In the genomic region with DNA sequence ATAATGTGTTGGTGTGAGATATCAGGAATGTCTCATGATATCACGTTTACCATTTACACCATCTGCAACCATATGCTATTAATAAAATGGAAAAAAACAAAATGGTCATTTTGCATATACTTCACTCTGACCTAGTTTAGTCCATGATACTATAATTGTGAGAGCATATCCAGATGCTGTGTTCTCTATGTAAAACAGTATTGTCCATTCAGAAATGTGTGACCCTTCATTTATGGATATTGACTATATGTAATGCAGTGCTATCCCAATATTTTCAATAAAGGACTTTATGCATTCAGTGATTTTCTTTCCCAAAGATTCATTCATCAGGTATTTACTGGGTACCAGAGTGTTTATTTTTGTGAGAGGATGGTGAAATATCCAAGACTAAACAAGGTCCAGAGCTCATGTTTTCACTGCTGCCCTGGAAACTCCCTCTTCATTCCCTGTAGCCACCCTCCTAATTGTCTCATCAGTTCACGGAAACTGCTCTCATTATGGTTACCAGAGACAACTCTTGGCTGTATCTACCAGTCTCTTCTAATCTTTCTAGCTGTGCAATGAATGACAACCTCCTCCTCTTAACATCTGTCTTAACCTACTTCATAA, we compare ENCODE assay signal across 27 cellular contexts. TPM values are rescaled to one million over a fixed set of nuclear protein-coding genes. Genes with fewer than 3 reads are reported as not detected.
DNase-seq lines count a peak whose midpoint lies in the region; ATAC-seq and TF ChIP-seq lines count a peak whose summit lies in the region.
"Had no signal": no experiment of that assay in that cellular context is flagged by ENCODE, and none has a peak within 500 bp of the region (broad histone marks: within the 10 kb centered on the region; RNA-seq: fewer than 3 reads in every experiment).

No MANE protein-coding gene starts in this region.

- no peak for ATAC-seq in natural killer cell treated with Interleukin-12 subunit alpha and Interleukin-12 subunit beta and Interleukin-15 and Interleukin-18, amount 100 ng/mL, for 72 hours
- no peak for ATAC-seq in natural killer cell
- ATAC-seq in foreskin keratinocyte, result peak; percentile 44
- ATAC-seq in GM21576 (IDR thresholded peaks at IDR 0.05; ENCODE audit: unreplicated experiment), result no peak
- ATAC-seq: CD8-positive, alpha-beta T cell; T-cell; upper lobe of right lung had no signal

- no peaks in the 10 kb centered on the region for H3K27me3 Mint-ChIP-seq in natural killer cell treated with Interleukin-12 subunit alpha and Interleukin-12 subunit beta and Interleukin-15 and Interleukin-18, amount 100 ng/mL, for 72 hours
- H3K27me3 Mint-ChIP-seq in natural killer cell (ENCODE audit: low read depth in 2 of 2), result no peaks in the 10 kb centered on the region
- H3K27me3 Mint-ChIP-seq: T-cell had no signal

- TF ChIP-seq CTCF in natural killer cell (IDR thresholded peaks at IDR 0.05) (no peak), foreskin keratinocyte (conservative IDR thresholded peaks at IDR 0.05) (no peak)

- H3K4me1 Mint-ChIP-seq in natural killer cell treated with Interleukin-12 subunit alpha and Interleukin-12 subunit beta and Interleukin-15 and Interleukin-18, amount 100 ng/mL, for 72 hours (ENCODE audit: low read depth in 2 of 2), result peaks cover 16 to 18% of the 10 kb centered on the region in 2 donors
- no peaks in the 10 kb centered on the region for H3K4me1 Mint-ChIP-seq in natural killer cell
- H3K4me1 Mint-ChIP-seq: T-cell had no signal

- H3K36me3 ChIP-seq in SJSA1, result no peaks in the 10 kb centered on the region
- H3K36me3 ChIP-seq: colonic mucosa had no signal

- H3K4me3 ChIP-seq in SJSA1, result no peak overlapping the region
- H3K4me3 ChIP-seq: breast epithelium, colonic mucosa, esophagus squamous epithelium, PC-9, upper lobe of right lung had no signal

- intact Hi-C loops in natural killer cell (cut with micrococcal nuclease), result no loop called here

- H3K27me3 ChIP-seq in SJSA1 (replicated peaks) (no peaks in the 10 kb centered on the region), foreskin keratinocyte (no peaks in the 10 kb centered on the region)
- H3K27me3 ChIP-seq: breast epithelium, colonic mucosa, esophagus squamous epithelium, upper lobe of right lung had no signal

- H3K9me3 ChIP-seq in SJSA1 (replicated peaks), result no peaks in the 10 kb centered on the region
- H3K9me3 ChIP-seq: breast epithelium, colonic mucosa, esophagus squamous epithelium, upper lobe of right lung had no signal

- H3K4me3 Mint-ChIP-seq in natural killer cell treated with Interleukin-12 subunit alpha and Interleukin-12 subunit beta and Interleukin-15 and Interleukin-18, amount 100 ng/mL, for 72 hours, result no peak overlapping the region
- no peak overlapping the region for H3K4me3 Mint-ChIP-seq in natural killer cell
- H3K4me3 Mint-ChIP-seq: CD8-positive, alpha-beta T cell; nephron progenitor cell; T-cell had no signal

- H3K4me1 ChIP-seq in SJSA1 (replicated peaks) (peaks cover 16% of the 10 kb centered on the region), foreskin keratinocyte (no peaks in the 10 kb centered on the region)
- H3K4me1 ChIP-seq: breast epithelium, colonic mucosa, upper lobe of right lung had no signal

- DNase-seq in natural killer cell treated with Interleukin-12 subunit alpha and Interleukin-12 subunit beta and Interleukin-15 and Interleukin-18, amount 100 ng/mL, for 72 hours (ENCODE audit: low spot score), result no peak
- DNase-seq in natural killer cell, result no peak
- no peak for DNase-seq in SJSA1 (ENCODE audit: low read depth in 1 of 2, low spot score in 2 of 2)
- DNase-seq in foreskin keratinocyte, result no peak
- no peak for DNase-seq in NCI-H446 (lab: John Stamatoyannopoulos, UW)
- no peak for DNase-seq in NCI-H2227 (lab: John Stamatoyannopoulos, UW; ENCODE audit: unreplicated experiment)
- no peak for DNase-seq in NCI-H774 (lab: John Stamatoyannopoulos, UW)
- DNase-seq: activated CD4-positive, alpha-beta T cell treated with anti-CD3 and anti-CD28 coated beads for 48 hours; activated CD8-positive, alpha-beta memory T cell treated with anti-CD3 and anti-CD28 coated beads, Interleukin-2, amount 50 U/mL, for 48 hours; activated effector memory CD4-positive, alpha-beta T cell treated with anti-CD3 and anti-CD28 coated beads, Interleukin-2, amount 50 U/mL, for 16 hours; CD8-positive, alpha-beta T cell; colonic mucosa; DMS153; esophagus squamous epithelium; glutamatergic neuron; KG1; midbrain; NCI-H187; NCI-H226; nephron progenitor cell; PC-9; SIG-M5; substantia nigra; T-cell; upper lobe of right lung had no signal

- peak overlapping the region; percentile 29; the same call in 1 of the 2 replicates for H3K27ac ChIP-seq in SJSA1
- no peak overlapping the region for H3K27ac ChIP-seq in foreskin keratinocyte
- H3K27ac ChIP-seq: breast epithelium, colonic mucosa, esophagus squamous epithelium, PC-9, upper lobe of right lung had no signal

- peaks cover 29% of the 10 kb centered on the region for H3K36me3 Mint-ChIP-seq in natural killer cell treated with Interleukin-12 subunit alpha and Interleukin-12 subunit beta and Interleukin-15 and Interleukin-18, amount 100 ng/mL, for 72 hours
- peaks cover 12% of the 10 kb centered on the region for H3K36me3 Mint-ChIP-seq in natural killer cell

- no peaks in the 10 kb centered on the region for H3K9me3 Mint-ChIP-seq in natural killer cell treated with Interleukin-12 subunit alpha and Interleukin-12 subunit beta and Interleukin-15 and Interleukin-18, amount 100 ng/mL, for 72 hours
- no peaks in the 10 kb centered on the region for H3K9me3 Mint-ChIP-seq in natural killer cell
- H3K9me3 Mint-ChIP-seq: CD8-positive, alpha-beta T cell had no signal

- peak overlapping the region; percentile 83 to 94 for H3K27ac Mint-ChIP-seq in natural killer cell treated with Interleukin-12 subunit alpha and Interleukin-12 subunit beta and Interleukin-15 and Interleukin-18, amount 100 ng/mL, for 72 hours
- H3K27ac Mint-ChIP-seq in natural killer cell, result no peak overlapping the region
- H3K27ac Mint-ChIP-seq: CD8-positive, alpha-beta T cell; nephron progenitor cell; T-cell had no signal

RNA-seq across cellular contexts. Expression of a gene that starts 25.7 kb away (rescaled TPM):
- 10 to 100 TPM in 1 of 2 donors, 1 to 10 TPM in 1; 8.1 to 12.4 TPM for total RNA-seq in natural killer cell treated with Interleukin-12 subunit alpha and Interleukin-12 subunit beta and Interleukin-15 and Interleukin-18, amount 100 ng/mL, for 72 hours
- total RNA-seq in natural killer cell (10 to 100 TPM in 2 of 3 donors, 1 to 10 TPM in 1; 9.7 to 10.5 (median 10.3) TPM), foreskin keratinocyte (9.7 and 10.0 TPM in 2 replicates)
- total RNA-seq in SJSA1 (2014; rRNA removed; shearing (Covaris generic)), result 16.9 and 26.2 TPM in 2 replicates
- 4.5 and 5.5 TPM in 2 replicates for polyA plus RNA-seq in foreskin keratinocyte

RNA-seq across cellular contexts. Expression of a gene that starts 55.4 kb away (rescaled TPM):
- total RNA-seq in natural killer cell treated with Interleukin-12 subunit alpha and Interleukin-12 subunit beta and Interleukin-15 and Interleukin-18, amount 100 ng/mL, for 72 hours, result 10 to 100 TPM; 23.7 to 47.2 TPM
- total RNA-seq in natural killer cell, result 10 to 100 TPM; 12.2 to 16.6 (median 12.7) TPM
- 24.1 and 28.3 TPM in 2 replicates for total RNA-seq in SJSA1 (2014; rRNA removed; shearing (Covaris generic))
- total RNA-seq in foreskin keratinocyte, result 16.0 and 19.8 TPM in 2 replicates
- polyA plus RNA-seq in foreskin keratinocyte, result 7.4 and 10.0 TPM in 2 replicates

Comparison
In these comparisons a context has a peak if more than half of its experiments do, and no peak if none do; other contexts are left out.
1. H3K27ac Mint-ChIP-seq: peak in natural killer cell treated with Interleukin-12 subunit alpha and Interleukin-12 subunit beta and Interleukin-15 and Interleukin-18, amount 100 ng/mL, for 72 hours (2 of 2); none in natural killer cell (0 of 2).